10 cellular contexts compared by ENCODE assay signal in genomic region chr4:53943345-53944085, GRCh38.
A peak's percentile ranks its signal among the peaks of the same experiment; 100 is the strongest.
DNase-seq lines count a peak whose midpoint lies in the region; ATAC-seq, FAIRE-seq and TF ChIP-seq lines count a peak whose summit lies in the region.
"Had no signal": no experiment of that assay in that cellular context is flagged by ENCODE, and none has a peak within 500 bp of the region (broad histone marks: within the 10 kb centered on the region; RNA-seq: fewer than 3 reads in every experiment).

No MANE protein-coding gene starts in this region.

- DNase-seq in ACHN (peak; percentile 64), HTR-8/SVneo (ENCODE audit: insufficient read length, low spot score) (peak; percentile 22), SK-N-SH (no peak), foreskin keratinocyte (peak; percentile 80 to 88), superior temporal gyrus (ENCODE audit: extremely low spot score) (no peak), NCI-H526 treated with DMSO at 0.1 percent for 48 hours (lab: John Stamatoyannopoulos, UW) (no peak)
- no peak for DNase-seq in CD4-positive, alpha-beta T cell
- DNase-seq in stimulated activated CD4-positive, alpha-beta T cell treated with anti-CD3 and anti-CD28 coated beads, Interleukin-15, amount 100 ng/mL, for 24 hours = no peak
- DNase-seq: C1 segment of cervical spinal cord had no signal

- no peaks in the 10 kb centered on the region for H3K36me3 ChIP-seq in SK-N-SH (replicated peaks in 1 of 2; ENCODE audit: control insufficient read depth in 1 of 2, insufficient read depth in 2 of 2, low read length in 1 of 2)

- FAIRE-seq in HTR-8/SVneo (lab: Jason Lieb, UNC) = no peak
- FAIRE-seq: GM18507 had no signal

- peaks cover 25% of the 10 kb centered on the region for H3F3A ChIP-seq in SK-N-SH (replicated peaks; ENCODE audit: insufficient read depth)

- CTCF ChIA-PET in SK-N-SH (lab: Yijun Ruan, JAX) = interaction anchor here (0.6 to 4.8 kb wide), 5 partner anchors 10 to 291 kb away, joined by 3 to 27 read pairs (median 3); no protein-coding TSS in a partner anchor
- CTCF ChIA-PET in CD4-positive, alpha-beta T cell (lab: Charles Lee) = no interaction called here

- no peak for TF ChIP-seq CTCF in SK-N-SH (IDR thresholded peaks at IDR 0.05)
- TF ChIP-seq CTCF in foreskin keratinocyte (conservative IDR thresholded peaks at IDR 0.05) = no peak
- no peak for TF ChIP-seq CTCF in CD4-positive, alpha-beta T cell (IDR thresholded peaks at IDR 0.05)

- intact Hi-C loops in CD4-positive, alpha-beta T cell (cut with DNase I, micrococcal nuclease) = no loop called here

- H3K4me2 ChIP-seq in SK-N-SH = peak overlapping the region; percentile 33; the same call in 1 of the 2 replicates

- no peaks in the 10 kb centered on the region for H4K20me1 ChIP-seq in SK-N-SH (ENCODE audit: insufficient read depth)

- TF ChIP-seq RAD21 in SK-N-SH (IDR thresholded peaks at IDR 0.05; ENCODE audit: low read length) = no peak

- H3K4me3 ChIP-seq in SK-N-SH (ENCODE audit: low read depth in 2 of 2, low read length in 1 of 2) = no peak overlapping the region

- H3K9me2 ChIP-seq in SK-N-SH = no peaks in the 10 kb centered on the region

- peak; percentile 98 for ATAC-seq in foreskin keratinocyte
- ATAC-seq in CD4-positive, alpha-beta T cell (ENCODE audit: poor library complexity) = no peak

- no peaks in the 10 kb centered on the region; the same call in 1 of the 2 replicates for H3K9me3 ChIP-seq in SK-N-SH
- no peaks in the 10 kb centered on the region for H3K9me3 ChIP-seq in CD4-positive, alpha-beta T cell (ENCODE audit: control insufficient read depth, low read length)

- H3K27ac Mint-ChIP-seq in CD4-positive, alpha-beta T cell = no peak overlapping the region

- no peaks in the 10 kb centered on the region for H3K4me1 Mint-ChIP-seq in CD4-positive, alpha-beta T cell (ENCODE audit: low read depth)

- no peaks in the 10 kb centered on the region for H3K36me3 Mint-ChIP-seq in CD4-positive, alpha-beta T cell (ENCODE audit: low read depth)

- no peaks in the 10 kb centered on the region for H3K79me2 ChIP-seq in SK-N-SH (ENCODE audit: insufficient read depth)

- WGBS in SK-N-SH (ENCODE audit: low lambda C conversion rate) = 25% methylated on average over 2 of the region's 2 CpGs

- in situ Hi-C loops in ACHN (cut with HindIII; ENCODE audit: low pct_ligation_motif_present, low pct_unique_long_range_greater_than_20kb, low sequenced_read_pairs) = no loop called here

- peaks cover 4% of the 10 kb centered on the region for H3K9me3 Mint-ChIP-seq in CD4-positive, alpha-beta T cell

- H3K27me3 Mint-ChIP-seq in CD4-positive, alpha-beta T cell = peaks cover 7% of the 10 kb centered on the region

- H3K9ac ChIP-seq in SK-N-SH = no peak overlapping the region

- TF ChIP-seq EP300 in SK-N-SH (IDR thresholded peaks at IDR 0.05; ENCODE audit: borderline replicate concordance in 1 of 2, low read depth in 1 of 2, low read length in 1 of 2) = peak; percentile 63 to 94

- POLR2A ChIA-PET in SK-N-SH (lab: Yijun Ruan, JAX) = interaction anchor here (0.7 kb wide), 1 partner anchor 241 kb away, joined by 3 read pairs; no protein-coding TSS in a partner anchor
- POLR2A ChIA-PET in CD4-positive, alpha-beta T cell (lab: Charles Lee) = no interaction called here

- H2AFZ ChIP-seq in SK-N-SH (ENCODE audit: low read depth) = no peak overlapping the region

- H3K27me3 ChIP-seq in SK-N-SH (ENCODE audit: insufficient read depth) (no peaks in the 10 kb centered on the region), foreskin keratinocyte (no peaks in the 10 kb centered on the region)
- no peaks in the 10 kb centered on the region for H3K27me3 ChIP-seq in CD4-positive, alpha-beta T cell (ENCODE audit: control insufficient read depth, insufficient read depth, low read length)

- H3K4me3 Mint-ChIP-seq in CD4-positive, alpha-beta T cell = no peak overlapping the region

- peak overlapping the region; percentile 53 to 81; a peak in 3 of 4 replicates for H3K27ac ChIP-seq in SK-N-SH (ENCODE audit: low read depth in 2 of 2, low read length in 1 of 2)
- peak overlapping the region; percentile 2 for H3K27ac ChIP-seq in foreskin keratinocyte
- H3K27ac ChIP-seq in CD4-positive, alpha-beta T cell (ENCODE audit: low read depth, low read length) = no peak overlapping the region

- H3K4me1 ChIP-seq in SK-N-SH (ENCODE audit: control insufficient read depth in 1 of 2, insufficient read depth in 2 of 2, low read depth in 1 of 2, low read length in 1 of 2) (peaks cover 0 to 17% of the 10 kb centered on the region in 2 experiments; a peak in 1 of 4 replicates), foreskin keratinocyte (peaks cover 16% of the 10 kb centered on the region)

TF ChIP-seq in SK-N-SH, 30 proteins besides CTCF, POLR2A, EP300 and RAD21 (continues in another document):
- TF ChIP-seq GATA2 (CRISPR knock-in tag; IDR thresholded peaks at IDR 0.05) = no peak
- peak; percentile 43; the same call in 1 of the 2 replicates for TF ChIP-seq MEF2A (IDR thresholded peaks at IDR 0.05; ENCODE audit: borderline replicate concordance, low read depth)
- TF ChIP-seq SIN3A (IDR thresholded peaks at IDR 0.05; ENCODE audit: borderline replicate concordance, low read depth, low read length) = peak; percentile 60; the same call in 1 of the 2 replicates
- TF ChIP-seq POLR2AphosphoS5 (IDR thresholded peaks at IDR 0.05; ENCODE audit: low read depth, low read length) = peak; percentile 89
- TF ChIP-seq YY1 (IDR thresholded peaks at IDR 0.05; ENCODE audit: low read depth) = no peak; the same call in 1 of the 2 replicates
- TF ChIP-seq FOXJ3 (CRISPR knock-in tag; IDR thresholded peaks at IDR 0.05) = no peak
- peak; percentile 98 for TF ChIP-seq NFIC (IDR thresholded peaks at IDR 0.05; ENCODE audit: borderline replicate concordance)
- peak; percentile 96 for TF ChIP-seq TCF12 (IDR thresholded peaks at IDR 0.05)
- peak; percentile 74; the same call in 1 of the 2 replicates for TF ChIP-seq MAX (IDR thresholded peaks at IDR 0.05; ENCODE audit: low read depth)
- no peak for TF ChIP-seq ELF1 (IDR thresholded peaks at IDR 0.05)
- peak; percentile 87 for TF ChIP-seq TEAD4 (IDR thresholded peaks at IDR 0.05; ENCODE audit: borderline replicate concordance, insufficient read depth)
- TF ChIP-seq PBX3 (IDR thresholded peaks at IDR 0.05) = peak; percentile 97
- TF ChIP-seq ZBTB33 (IDR thresholded peaks at IDR 0.05; ENCODE audit: borderline replicate concordance, low read depth) = peak; percentile 74; the same call in 1 of the 2 replicates
- TF ChIP-seq GABPA (IDR thresholded peaks at IDR 0.05; ENCODE audit: low read depth) = no peak
- TF ChIP-seq RCOR1 (IDR thresholded peaks at IDR 0.05; ENCODE audit: low read length) = no peak
- TF ChIP-seq REST (IDR thresholded peaks at IDR 0.05; ENCODE audit: low read depth, low read length) = no peak
- peak; percentile 58; the same call in 1 of the 2 replicates for TF ChIP-seq RXRA (IDR thresholded peaks at IDR 0.05; ENCODE audit: borderline replicate concordance, low read depth)

Comparison
In these comparisons a context has a peak if more than half of its experiments do, and no peak if none do; other contexts are left out.
1. DNase-seq: peak in ACHN (single experiment), HTR-8/SVneo (single experiment) and foreskin keratinocyte (2 of 2); none in SK-N-SH (single experiment), CD4-positive, alpha-beta T cell (0 of 10), superior temporal gyrus (single experiment), stimulated activated CD4-positive, alpha-beta T cell treated with anti-CD3 and anti-CD28 coated beads, Interleukin-15, amount 100 ng/mL, for 24 hours (single experiment) and NCI-H526 treated with DMSO at 0.1 percent for 48 hours (single experiment).